8 cellular contexts compared by ENCODE assay signal in the genomic region with DNA sequence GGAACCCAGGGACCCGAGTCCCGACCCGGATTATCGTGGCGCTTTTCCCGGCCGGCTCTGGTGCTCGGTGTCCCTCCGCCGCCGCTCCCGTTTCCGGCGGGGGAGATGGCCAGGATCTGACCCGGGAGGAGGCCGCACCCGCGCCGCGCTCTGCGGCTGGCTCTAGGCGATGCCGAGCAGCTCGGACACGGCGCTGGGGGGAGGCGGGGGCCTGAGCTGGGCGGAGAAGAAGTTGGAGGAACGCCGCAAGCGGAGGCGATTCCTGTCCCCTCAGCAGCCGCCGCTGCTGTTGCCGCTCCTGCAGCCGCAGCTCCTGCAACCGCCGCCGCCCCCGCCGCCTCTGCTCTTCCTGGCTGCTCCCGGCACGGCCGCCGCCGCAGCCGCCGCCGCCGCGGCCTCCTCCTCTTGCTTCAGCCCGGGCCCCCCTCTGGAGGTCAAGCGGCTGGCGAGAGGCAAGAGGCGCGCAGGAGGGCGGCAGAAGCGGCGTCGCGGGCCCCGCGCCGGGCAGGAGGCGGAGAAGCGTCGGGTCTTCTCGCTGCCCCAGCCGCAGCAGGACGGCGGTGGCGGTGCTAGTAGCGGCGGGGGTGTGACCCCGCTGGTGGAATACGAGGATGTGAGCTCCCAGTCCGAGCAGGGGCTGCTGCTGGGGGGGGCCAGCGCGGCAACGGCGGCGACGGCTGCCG. TPM values are rescaled to one million over a fixed set of nuclear protein-coding genes. Genes with fewer than 3 reads are reported as not detected.
A peak's percentile ranks its signal among the peaks of the same experiment; 100 is the strongest.
DNase-seq lines count a peak whose midpoint lies in the region; TF ChIP-seq lines count a peak whose summit lies in the region.

No MANE protein-coding gene starts in this region.

- peaks cover 0 to 1% (median 0%) of the 10 kb centered on the region in 5 donors for H3K9me3 Mint-ChIP-seq in CD8-positive, alpha-beta memory T cell
- H3K9me3 Mint-ChIP-seq in HFFc6 = no peaks in the 10 kb centered on the region
- H3K9me3 Mint-ChIP-seq in T-helper 2 cell treated with Interferon-gamma antibody and Interleukin-4, amounts not matched to agents 5 μg/mL and 100 μg/mL, for 36 hours = no peaks in the 10 kb centered on the region

- CTCF ChIA-PET in CD8-positive, alpha-beta memory T cell (lab: Charles Lee) = interaction anchor here (0.9 to 5.8 kb wide), 11 partner anchors 9 to 370 kb away, joined by 3 to 45 read pairs (median 5); a partner anchor contains a TSS

- peak; percentile 28 to 63 (median 50) for DNase-seq in CD8-positive, alpha-beta memory T cell
- peak; percentile 25 for DNase-seq in HFFc6
- DNase-seq in T-helper 2 cell treated with Interferon-gamma antibody and Interleukin-4, amounts not matched to agents 5 μg/mL and 100 μg/mL, for 36 hours (ENCODE audit: low spot score) = peak; percentile 64
- peak; percentile 50 for DNase-seq in astrocyte of the spinal cord (ENCODE audit: low read depth, low spot score)
- DNase-seq in skeletal muscle cell (ENCODE audit: low read depth) = no peak
- DNase-seq in NCI-H2107 treated with DMSO at 0.1 percent for 48 hours (lab: John Stamatoyannopoulos, UW; ENCODE audit: unreplicated experiment) = no peak
- DNase-seq in D341Med (ENCODE audit: low spot score) = no peak

- peak overlapping the region; percentile 85 for H3K4me3 ChIP-seq in CD8-positive, alpha-beta memory T cell (ENCODE audit: low read length)
- peak overlapping the region; percentile 90 for H3K4me3 ChIP-seq in astrocyte of the spinal cord (ENCODE audit: low read depth, low read length)
- peak overlapping the region; percentile 86 for H3K4me3 ChIP-seq in iPS-11a (ENCODE audit: low read depth, low read length)
- peak overlapping the region; percentile 91 for H3K4me3 ChIP-seq in skeletal muscle cell (ENCODE audit: low read depth, low read length)

- H3K27me3 Mint-ChIP-seq in CD8-positive, alpha-beta memory T cell = peaks cover 0 to 6% of the 10 kb centered on the region in 2 donors
- H3K27me3 Mint-ChIP-seq in HFFc6 (ENCODE audit: insufficient read depth) = peaks cover 1% of the 10 kb centered on the region; the same call in 1 of the 2 replicates
- no peaks in the 10 kb centered on the region for H3K27me3 Mint-ChIP-seq in T-helper 2 cell treated with Interferon-gamma antibody and Interleukin-4, amounts not matched to agents 5 μg/mL and 100 μg/mL, for 36 hours (ENCODE audit: low read depth)

- peak overlapping the region; percentile 87 to 100 (median 98) for H3K27ac Mint-ChIP-seq in CD8-positive, alpha-beta memory T cell
- H3K27ac Mint-ChIP-seq in HFFc6 = peak overlapping the region; percentile 100
- peak overlapping the region; percentile 99 for H3K27ac Mint-ChIP-seq in T-helper 2 cell treated with Interferon-gamma antibody and Interleukin-4, amounts not matched to agents 5 μg/mL and 100 μg/mL, for 36 hours

- TF ChIP-seq CTCF in HFFc6 (IDR thresholded peaks at IDR 0.05) (no peak), astrocyte of the spinal cord (IDR thresholded peaks at IDR 0.05; ENCODE audit: low read depth, low read length) (no peak)

- peak overlapping the region; percentile 93 for H3K27ac ChIP-seq in CD8-positive, alpha-beta memory T cell (ENCODE audit: low read depth, low read length)

- peaks cover 37% of the 10 kb centered on the region for H3K4me1 ChIP-seq in CD8-positive, alpha-beta memory T cell (ENCODE audit: insufficient read depth, low read length)

- H3K9me3 ChIP-seq in CD8-positive, alpha-beta memory T cell (ENCODE audit: low read length) = no peaks in the 10 kb centered on the region

- in situ Hi-C loops in astrocyte of the spinal cord (cut with HindIII; ENCODE audit: low sequenced_read_pairs) = no loop called here

- peaks cover 0 to 30% (median 1%) of the 10 kb centered on the region in 3 donors for H3K36me3 Mint-ChIP-seq in CD8-positive, alpha-beta memory T cell
- H3K36me3 Mint-ChIP-seq in HFFc6 (ENCODE audit: low read depth) = peaks cover 12% of the 10 kb centered on the region
- H3K36me3 Mint-ChIP-seq in T-helper 2 cell treated with Interferon-gamma antibody and Interleukin-4, amounts not matched to agents 5 μg/mL and 100 μg/mL, for 36 hours (ENCODE audit: low read depth) = peaks cover 31% of the 10 kb centered on the region

- POLR2A ChIA-PET in CD8-positive, alpha-beta memory T cell (lab: Charles Lee) = interaction anchor here (0.6 to 2.5 kb wide), 8 partner anchors 28 to 1774 kb away, joined by 3 to 14 read pairs (median 4); a partner anchor contains a TSS

- H3K4me3 Mint-ChIP-seq in CD8-positive, alpha-beta memory T cell = peak overlapping the region; percentile 88 to 99 (median 98)
- peak overlapping the region; percentile 100 for H3K4me3 Mint-ChIP-seq in HFFc6
- H3K4me3 Mint-ChIP-seq in T-helper 2 cell treated with Interferon-gamma antibody and Interleukin-4, amounts not matched to agents 5 μg/mL and 100 μg/mL, for 36 hours = peak overlapping the region; percentile 95

- H3K27me3 ChIP-seq in CD8-positive, alpha-beta memory T cell (ENCODE audit: insufficient read depth, low read length, poor library complexity, severe bottlenecking) = no peaks in the 10 kb centered on the region

- peaks cover 51 to 64% (median 61%) of the 10 kb centered on the region in 3 donors for H3K4me1 Mint-ChIP-seq in CD8-positive, alpha-beta memory T cell
- peaks cover 47% of the 10 kb centered on the region for H3K4me1 Mint-ChIP-seq in HFFc6 (ENCODE audit: low read depth)
- peaks cover 34% of the 10 kb centered on the region for H3K4me1 Mint-ChIP-seq in T-helper 2 cell treated with Interferon-gamma antibody and Interleukin-4, amounts not matched to agents 5 μg/mL and 100 μg/mL, for 36 hours (ENCODE audit: low read depth)

- H3K36me3 ChIP-seq in CD8-positive, alpha-beta memory T cell (ENCODE audit: insufficient read depth, low read length) = no peaks in the 10 kb centered on the region

RNA-seq across cellular contexts. Expression of a gene that starts 0.6 kb away (rescaled TPM):
- 10 to 100 TPM; 43.2 to 43.9 TPM for total RNA-seq in CD8-positive, alpha-beta memory T cell
- 45.8 TPM for polyA plus RNA-seq in CD8-positive, alpha-beta memory T cell
- total RNA-seq in HFFc6 (2021; fragmentation: NEBNext Ultra II Directional; extraction: Animal tissue kit (Norgen Biotek cat#: 25700)) = 10 to 100 TPM; 28.8 to 31.7 (median 30.2) TPM

Comparison
In these comparisons a context has a peak if more than half of its experiments do, and no peak if none do; other contexts are left out.
1. DNase-seq: peak in CD8-positive, alpha-beta memory T cell (5 of 5), HFFc6 (single experiment), T-helper 2 cell treated with Interferon-gamma antibody and Interleukin-4, amounts not matched to agents 5 μg/mL and 100 μg/mL, for 36 hours (single experiment) and astrocyte of the spinal cord (single experiment); none in skeletal muscle cell (single experiment), NCI-H2107 treated with DMSO at 0.1 percent for 48 hours (single experiment) and D341Med (single experiment).
2. Peak in every context shown above with its lines, with median percentiles within 50 percentile points of each other: H3K4me3 ChIP-seq, H3K27ac Mint-ChIP-seq and H3K4me3 Mint-ChIP-seq.